In the genomic region with DNA sequence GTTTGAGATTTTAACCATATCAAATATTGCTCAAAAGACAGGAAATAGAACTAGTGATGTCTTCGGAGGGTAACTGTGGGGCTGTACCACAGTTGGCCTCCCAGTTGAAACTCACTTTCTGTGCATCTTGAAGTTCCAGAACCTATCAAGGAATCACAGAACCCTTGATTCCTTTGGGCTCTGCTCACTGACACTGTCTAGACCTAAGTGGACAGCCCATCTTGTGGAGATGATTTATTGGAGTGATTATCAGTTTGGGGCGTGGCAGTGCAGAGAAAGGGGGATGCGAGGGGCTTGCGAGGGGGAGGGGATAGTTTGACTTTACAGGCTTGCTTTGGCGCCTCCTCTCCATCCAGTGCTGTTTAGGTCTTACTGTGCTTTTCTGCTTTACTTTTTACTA, we compare ENCODE assay signal across 1 cellular context.
TF ChIP-seq lines count a peak whose summit lies in the region.

No MANE protein-coding gene starts in this region.

TF ChIP-seq in WTC11, 78 proteins besides CTCF, POLR2A, EP300 and RAD21 (continued from another document):
- TF ChIP-seq TEAD1 (CRISPR knock-in tag; IDR thresholded peaks at IDR 0.05) (no peak), ZNF219 (CRISPR knock-in tag; IDR thresholded peaks at IDR 0.05; ENCODE audit: borderline replicate concordance) (no peak), CREB1 (CRISPR knock-in tag; IDR thresholded peaks at IDR 0.05) (no peak), SMAD3 (CRISPR knock-in tag; IDR thresholded peaks at IDR 0.05; ENCODE audit: borderline replicate concordance) (no peak)
- TF ChIP-seq, protein P1, sequence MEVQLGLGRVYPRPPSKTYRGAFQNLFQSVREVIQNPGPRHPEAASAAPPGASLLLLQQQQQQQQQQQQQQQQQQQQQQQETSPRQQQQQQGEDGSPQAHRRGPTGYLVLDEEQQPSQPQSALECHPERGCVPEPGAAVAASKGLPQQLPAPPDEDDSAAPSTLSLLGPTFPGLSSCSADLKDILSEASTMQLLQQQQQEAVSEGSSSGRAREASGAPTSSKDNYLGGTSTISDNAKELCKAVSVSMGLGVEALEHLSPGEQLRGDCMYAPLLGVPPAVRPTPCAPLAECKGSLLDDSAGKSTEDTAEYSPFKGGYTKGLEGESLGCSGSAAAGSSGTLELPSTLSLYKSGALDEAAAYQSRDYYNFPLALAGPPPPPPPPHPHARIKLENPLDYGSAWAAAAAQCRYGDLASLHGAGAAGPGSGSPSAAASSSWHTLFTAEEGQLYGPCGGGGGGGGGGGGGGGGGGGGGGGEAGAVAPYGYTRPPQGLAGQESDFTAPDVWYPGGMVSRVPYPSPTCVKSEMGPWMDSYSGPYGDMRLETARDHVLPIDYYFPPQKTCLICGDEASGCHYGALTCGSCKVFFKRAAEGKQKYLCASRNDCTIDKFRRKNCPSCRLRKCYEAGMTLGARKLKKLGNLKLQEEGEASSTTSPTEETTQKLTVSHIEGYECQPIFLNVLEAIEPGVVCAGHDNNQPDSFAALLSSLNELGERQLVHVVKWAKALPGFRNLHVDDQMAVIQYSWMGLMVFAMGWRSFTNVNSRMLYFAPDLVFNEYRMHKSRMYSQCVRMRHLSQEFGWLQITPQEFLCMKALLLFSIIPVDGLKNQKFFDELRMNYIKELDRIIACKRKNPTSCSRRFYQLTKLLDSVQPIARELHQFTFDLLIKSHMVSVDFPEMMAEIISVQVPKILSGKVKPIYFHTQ (CRISPR knock-in tag; IDR thresholded peaks at IDR 0.05), result no peak
